ENCODE assay signal across 18 cellular contexts in genomic region chr3:37921025-37921424, GRCh38. TPM values are rescaled to one million over a fixed set of nuclear protein-coding genes. Genes with fewer than 3 reads are reported as not detected.
DNase-seq lines count a peak whose midpoint lies in the region; ATAC-seq and TF ChIP-seq lines count a peak whose summit lies in the region.
"Had no signal": no experiment of that assay in that cellular context is flagged by ENCODE, and none has a peak within 500 bp of the region (broad histone marks: within the 10 kb centered on the region; RNA-seq: fewer than 3 reads in every experiment).

No MANE protein-coding gene starts in this region.

- 79 to 81% methylated on average over 5 of the region's 5 CpGs for WGBS in body of pancreas, 2 donors

- intact Hi-C loops in body of pancreas (cut with DNase I) (no loop called here), left ventricle myocardium inferior (cut with micrococcal nuclease) (no loop called here)

- H3K27me3 ChIP-seq in Loucy (ENCODE audit: insufficient read depth, low read length, poor library complexity, severe bottlenecking) (no peaks in the 10 kb centered on the region), body of pancreas (no peaks in the 10 kb centered on the region), left ventricle myocardium inferior (ENCODE audit: low read depth) (no peaks in the 10 kb centered on the region)

- no peaks in the 10 kb centered on the region for H3K36me3 ChIP-seq in Loucy (ENCODE audit: insufficient read depth, low read length)
- no peaks in the 10 kb centered on the region for H3K36me3 ChIP-seq in body of pancreas (replicated peaks in 1 of 2; ENCODE audit: insufficient read depth in 1 of 2, low read depth in 2 of 2)
- H3K36me3 ChIP-seq in left ventricle myocardium inferior, result no peaks in the 10 kb centered on the region

- H3K4me1 ChIP-seq in Loucy (ENCODE audit: insufficient read depth, low read length, poor library complexity, severe bottlenecking) (peaks cover 71% of the 10 kb centered on the region), body of pancreas (peaks cover 48% of the 10 kb centered on the region), left ventricle myocardium inferior (peaks cover 80% of the 10 kb centered on the region)

- H3K9me2 ChIP-seq in Loucy (replicated peaks; ENCODE audit: low read depth, low read length), result no peaks in the 10 kb centered on the region

- no peak overlapping the region for H2AFZ ChIP-seq in Loucy (ENCODE audit: low read length)

- no peaks in the 10 kb centered on the region for H4K20me1 ChIP-seq in Loucy (ENCODE audit: insufficient read depth, low read length, poor library complexity, severe bottlenecking)

- no peaks in the 10 kb centered on the region for H3K9me3 ChIP-seq in Loucy (ENCODE audit: insufficient read depth, low read depth, low read length)
- H3K9me3 ChIP-seq in body of pancreas, result no peaks in the 10 kb centered on the region
- H3K9me3 ChIP-seq in left ventricle myocardium inferior (replicated peaks), result no peaks in the 10 kb centered on the region

- no peak for TF ChIP-seq POLR2A in body of pancreas (IDR thresholded peaks at IDR 0.05)

- TF ChIP-seq CTCF in Loucy (conservative IDR thresholded peaks at IDR 0.05; ENCODE audit: low read length) (no peak), body of pancreas (IDR thresholded peaks at IDR 0.05) (no peak), left ventricle myocardium inferior (IDR thresholded peaks at IDR 0.05; ENCODE audit: borderline replicate concordance) (no peak)

- peak overlapping the region; percentile 16 for H3K4me2 ChIP-seq in Loucy (ENCODE audit: low read depth, low read length, poor library complexity, severe bottlenecking)

- H3F3A ChIP-seq in Loucy (ENCODE audit: low read depth), result no peaks in the 10 kb centered on the region

- no peak overlapping the region for H3K9ac ChIP-seq in Loucy (ENCODE audit: low read depth, low read length, poor library complexity, severe bottlenecking)

- DNase-seq in body of pancreas (no peak), left ventricle myocardium inferior (no peak), NK-92 (lab: John Stamatoyannopoulos, UW; ENCODE audit: unreplicated experiment) (no peak), nucleus accumbens (lab: John Stamatoyannopoulos, UW) (no peak), Ammon's horn (ENCODE audit: low spot score) (no peak)
- DNase-seq: ACHN, DMS79 treated with DMSO at 0.1 percent for 48 hours, H7, HFFc6, KG1, NCI-H1417 treated with DMSO at 0.1 percent for 48 hours, NCI-H2029, NCI-H345, NCI-H526 had no signal

- ATAC-seq in body of pancreas, result no peak
- ATAC-seq in GM18870 (IDR thresholded peaks at IDR 0.05; ENCODE audit: unreplicated experiment), result no peak
- ATAC-seq: HepG2 had no signal

- H3K4me3 ChIP-seq in Loucy (ENCODE audit: low read length, poor library complexity, severe bottlenecking) (no peak overlapping the region), body of pancreas (no peak overlapping the region), left ventricle myocardium inferior (no peak overlapping the region)

- H3K79me2 ChIP-seq in Loucy (ENCODE audit: insufficient read depth, low read length), result no peaks in the 10 kb centered on the region

- H3K27ac ChIP-seq in body of pancreas, result peak overlapping the region; percentile 14 to 57 (median 50)
- peak overlapping the region; percentile 39 for H3K27ac ChIP-seq in left ventricle myocardium inferior (replicated peaks)
- peak overlapping the region; percentile 89 for H3K27ac ChIP-seq in temporal lobe (ENCODE audit: low read depth, low read length)

RNA-seq across cellular contexts. Expression of gene CTDSPL, which starts 59.3 kb away (rescaled TPM):
- total RNA-seq in body of pancreas (10 to 100 TPM; 23.6 to 25.4 TPM), left ventricle myocardium inferior (56.3 TPM), temporal lobe (11.8 TPM)

Comparison
In these comparisons a context has a peak if more than half of its experiments do, and no peak if none do; other contexts are left out.
1. H3K27ac ChIP-seq: peak in every context shown above with its lines; median percentile 89 in temporal lobe; 50 in body of pancreas; 39 in left ventricle myocardium inferior.